Comparison of ENCODE assay signal across 10 cellular contexts in genomic region chr11:67027943-67028542, GRCh38. TPM values are rescaled to one million over a fixed set of nuclear protein-coding genes. Genes with fewer than 3 reads are reported as not detected.
DNase-seq lines count a peak whose midpoint lies in the region; ATAC-seq, FAIRE-seq and TF ChIP-seq lines count a peak whose summit lies in the region.
"Had no signal": no experiment of that assay in that cellular context is flagged by ENCODE, and none has a peak within 500 bp of the region (broad histone marks: within the 10 kb centered on the region; RNA-seq: fewer than 3 reads in every experiment).

No MANE protein-coding gene starts in this region.

- DNase-seq in H7 (peak; percentile 57), NCI-H526 (lab: John Stamatoyannopoulos, UW) (peak; percentile 93 to 96), mucosa of descending colon (no peak), NCI-H2029 treated with DMSO at 0.1 percent for 48 hours (lab: John Stamatoyannopoulos, UW) (no peak), RCC 7860 (ENCODE audit: low spot score) (no peak), NCI-H1930 (lab: John Stamatoyannopoulos, UW) (no peak)
- DNase-seq: heart left ventricle had no signal

- peaks cover 8% of the 10 kb centered on the region for H3K4me1 ChIP-seq in mucosa of descending colon (ENCODE audit: low read depth)

- no peak for TF ChIP-seq CTCF in mucosa of descending colon (IDR thresholded peaks at IDR 0.05)

- no peaks in the 10 kb centered on the region for H3K9me3 ChIP-seq in mucosa of descending colon
- H3K9me3 ChIP-seq: heart left ventricle had no signal

- H3K27me3 ChIP-seq in H7 (ENCODE audit: control insufficient read depth, insufficient read depth, low read length) = peaks cover 18% of the 10 kb centered on the region

- H3K36me3 ChIP-seq in H7 (replicated peaks; ENCODE audit: control insufficient read depth, insufficient read depth, low read length) = no peaks in the 10 kb centered on the region
- H3K36me3 ChIP-seq in mucosa of descending colon (ENCODE audit: low read depth) = no peaks in the 10 kb centered on the region
- H3K36me3 ChIP-seq: heart left ventricle had no signal

- no peak overlapping the region for H3K4me3 ChIP-seq in H7 (ENCODE audit: insufficient read depth, low read depth, low read length)
- H3K4me3 ChIP-seq in mucosa of descending colon = no peak overlapping the region
- H3K4me3 ChIP-seq: heart left ventricle had no signal

- FAIRE-seq in RCC 7860 (lab: Jason Lieb, UNC) = no peak

- intact Hi-C loops in mucosa of descending colon (cut with DNase I, micrococcal nuclease) = no loop called here

- ATAC-seq in GM18907 (IDR thresholded peaks at IDR 0.05; ENCODE audit: unreplicated experiment) = peak; percentile 54
- peak; percentile 11 for ATAC-seq in mucosa of descending colon
- no peak for ATAC-seq in GM19467 (IDR thresholded peaks at IDR 0.05; ENCODE audit: unreplicated experiment)
- ATAC-seq: heart left ventricle had no signal

RNA-seq across cellular contexts. Expression of gene SYT12, which starts 5.1 kb away (rescaled TPM):
- total RNA-seq in H7 (2014; rRNA removed; shearing (Covaris generic)) = 2.3 and 2.8 TPM in 2 replicates
- total RNA-seq in mucosa of descending colon = under 1 TPM in 1 of 3 donors, not detected in 2; 0.09 TPM

RNA-seq across cellular contexts. Expression of gene RHOD, which starts 28.6 kb away (rescaled TPM):
- total RNA-seq in H7 (2014; rRNA removed; shearing (Covaris generic)) = 8.7 and 15.7 TPM in 2 replicates
- 1 to 10 TPM; 3.3 to 7.2 (median 3.9) TPM for total RNA-seq in mucosa of descending colon

RNA-seq across cellular contexts. Expression of gene C11orf86, which starts 52.9 kb away (rescaled TPM):
- 0.21 and 0.26 TPM in 2 replicates for total RNA-seq in H7 (2014; rRNA removed; shearing (Covaris generic))
- total RNA-seq in mucosa of descending colon = 10 to 100 TPM; 26.9 to 51.5 (median 38.3) TPM
- total RNA-seq: heart left ventricle, mononuclear cell had no signal

Comparison
In these comparisons a context has a peak if more than half of its experiments do, and no peak if none do; other contexts are left out.
1. DNase-seq: peak in H7 (single experiment) and NCI-H526 (2 of 2); none in mucosa of descending colon (0 of 3), NCI-H2029 treated with DMSO at 0.1 percent for 48 hours (single experiment), RCC 7860 (single experiment) and NCI-H1930 (0 of 2).
2. RNA of gene C11orf86, which starts 52.9 kb away (total RNA-seq): 26.9 to 51.5 TPM in mucosa of descending colon; 0.21 to 0.26 TPM in H7; every median in the first group is over 10 times any median in the second.